In the genomic region with DNA sequence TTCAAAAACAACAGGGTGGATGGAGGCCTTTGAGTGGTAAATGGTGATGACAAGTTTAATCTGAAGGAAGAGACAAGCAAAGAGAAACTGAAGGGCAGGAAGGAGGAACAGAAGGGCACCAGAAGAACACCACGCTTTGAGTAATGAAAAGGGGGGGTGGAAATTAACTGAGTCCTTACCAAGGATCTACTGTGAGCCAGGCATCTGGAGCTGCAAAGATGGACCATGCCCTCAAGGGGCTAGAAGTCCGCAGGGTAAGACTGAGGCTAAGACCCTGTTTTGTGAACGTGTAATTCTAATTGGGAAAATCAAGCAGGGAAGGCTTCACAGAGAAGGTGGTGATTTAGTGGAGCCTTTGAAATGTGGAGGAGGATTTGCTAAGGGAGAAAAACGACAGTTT, we compare ENCODE assay signal across 12 cellular contexts. TPM values are rescaled to one million over a fixed set of nuclear protein-coding genes. Genes with fewer than 3 reads are reported as not detected.
A peak's percentile ranks its signal among the peaks of the same experiment; 100 is the strongest.
DNase-seq lines count a peak whose midpoint lies in the region; ATAC-seq, FAIRE-seq and TF ChIP-seq lines count a peak whose summit lies in the region.
"Had no signal": no experiment of that assay in that cellular context is flagged by ENCODE, and none has a peak within 500 bp of the region (broad histone marks: within the 10 kb centered on the region; RNA-seq: fewer than 3 reads in every experiment).

No MANE protein-coding gene starts in this region.

- no peak for TF ChIP-seq POLR2A in H1 (IDR thresholded peaks at IDR 0.05; ENCODE audit: control extremely low read depth in 1 of 2, low read depth in 2 of 2, low read length in 2 of 2)

- no peak overlapping the region for H3K27ac Mint-ChIP-seq in progenitor cell of endocrine pancreas

- H2BK5ac ChIP-seq in H1 (ENCODE audit: low read depth, low read length) = no peak overlapping the region

- peaks cover 18% of the 10 kb centered on the region for H3K4me1 ChIP-seq in PC-9 (replicated peaks; ENCODE audit: insufficient read depth)
- peaks cover 0 to 7% (median 4%) of the 10 kb centered on the region in 4 experiments; a peak in 4 of 7 replicates for H3K4me1 ChIP-seq in H1 (replicated peaks in 1 of 4; ENCODE audit: control insufficient read depth in 3 of 4, insufficient read depth in 4 of 4, low read length in 3 of 4)

- peaks cover 4% of the 10 kb centered on the region for H3K23me2 ChIP-seq in H1 (ENCODE audit: low read depth, low read length)

- no peak overlapping the region for H2BK12ac ChIP-seq in H1 (ENCODE audit: low read depth, low read length)

- WGBS in H1 (ENCODE audit: extremely low coverage in 1 of 2, insufficient coverage in 1 of 2, insufficient read length in 1 of 2, insufficient replicate concordance in 2 of 2, low coverage in 1 of 2, low lambda C conversion rate in 2 of 2, missing lambda C conversion rate in 1 of 2), 2 experiments = 79% methylated on average over 4 of the region's 4 CpGs; no CpG with 5 or more reads in 1 of the 2 experiments

- no peak overlapping the region for H3K14ac ChIP-seq in H1 (ENCODE audit: insufficient read length)

- intact Hi-C loops in PC-9 (cut with micrococcal nuclease; ENCODE audit: unreplicated experiment) = loop anchor here (10.0 kb wide), 1 partner anchor 189 kb away; no protein-coding TSS in a partner anchor

- POLR2A ChIA-PET in PC-9 (lab: Charles Lee; ENCODE audit: unreplicated experiment) = no interaction called here
- POLR2A ChIA-PET in H1 (lab: Charles Lee; ENCODE audit: partially characterized antibody) = interaction anchor here (0.8 to 1.2 kb wide), 3 partner anchors 8 to 67 kb away, joined by 3 to 4 read pairs (median 3); no protein-coding TSS in a partner anchor

- TF ChIP-seq RAD21 in H1 (IDR thresholded peaks at IDR 0.05 in 1 of 2, conservative IDR thresholded peaks at IDR 0.05 in 1 of 2; ENCODE audit: low read depth in 2 of 2, low read length in 2 of 2) = no peak

- peak overlapping the region; percentile 46 for H3K27ac ChIP-seq in PC-9
- H3K27ac ChIP-seq in H1 (ENCODE audit: low read depth, low read length) = no peak overlapping the region
- H3K27ac ChIP-seq: epithelial cell of prostate, SK-N-MC, thyroid gland had no signal

- peaks cover 7% of the 10 kb centered on the region for H3K4me1 Mint-ChIP-seq in progenitor cell of endocrine pancreas (ENCODE audit: low read depth)

- H4K8ac ChIP-seq in H1 (ENCODE audit: extremely low read depth, insufficient read depth, low read length) = no peak overlapping the region

- H2BK120ac ChIP-seq in H1 (replicated peaks; ENCODE audit: low read depth, low read length) = no peak overlapping the region

- H3K18ac ChIP-seq in H1 (ENCODE audit: extremely low read depth, low read length) = no peak overlapping the region

- no peak overlapping the region for H3K56ac ChIP-seq in H1 (replicated peaks; ENCODE audit: insufficient read length, low read depth, low read length)

- no peaks in the 10 kb centered on the region for H3K9me3 Mint-ChIP-seq in progenitor cell of endocrine pancreas (ENCODE audit: low read depth)

- no peak overlapping the region for H3K23ac ChIP-seq in H1 (ENCODE audit: insufficient read length)

- no peak for TF ChIP-seq CTCF in PC-9 (conservative IDR thresholded peaks at IDR 0.05)
- TF ChIP-seq CTCF in H1 (IDR thresholded peaks at IDR 0.05; ENCODE audit: control extremely low read depth in 1 of 3, insufficient read depth in 1 of 3, low read depth in 1 of 3, low read length in 3 of 3) = no peak
- TF ChIP-seq CTCF in progenitor cell of endocrine pancreas (IDR thresholded peaks at IDR 0.05; ENCODE audit: unreplicated experiment) = no peak

- H3K4me3 Mint-ChIP-seq in progenitor cell of endocrine pancreas (ENCODE audit: low read depth) = peak overlapping the region; percentile 56

- CTCF ChIA-PET in PC-9 (lab: Charles Lee) (interaction anchor here (0.5 to 1.0 kb wide), 3 partner anchors 29 to 120 kb away, joined by 3 to 5 read pairs (median 3); partner anchors contain the start of gene DSN1), H1 (lab: Charles Lee; ENCODE audit: partially characterized antibody) (interaction anchor here (0.7 to 4.0 kb wide), 13 partner anchors 10 to 207 kb away, joined by 3 to 31 read pairs (median 3); no protein-coding TSS in a partner anchor)

- no peak overlapping the region for H2BK20ac ChIP-seq in H1 (ENCODE audit: low read length)

- H3K36me3 Mint-ChIP-seq in progenitor cell of endocrine pancreas (ENCODE audit: insufficient read depth) = no peaks in the 10 kb centered on the region

- no peak overlapping the region for H4K5ac ChIP-seq in H1 (ENCODE audit: insufficient read length, low read depth, low read length)

- H3K4me3 ChIP-seq in PC-9 (peak overlapping the region; percentile 97), H1 (ENCODE audit: extremely low read depth in 1 of 4, insufficient read depth in 2 of 4, low read depth in 3 of 4, low read length in 4 of 4) (peak overlapping the region in 1 of 4 experiments; percentile 90; a peak in 1 of 8 replicates)

- H2AFZ ChIP-seq in PC-9 = peak overlapping the region; percentile 96
- H2AFZ ChIP-seq in H1 (ENCODE audit: low read length) = no peak overlapping the region

- H3K4ac ChIP-seq in H1 (replicated peaks; ENCODE audit: insufficient read length, low read depth, low read length) = no peak overlapping the region

- no peaks in the 10 kb centered on the region for H3K9me3 ChIP-seq in PC-9 (ENCODE audit: insufficient read depth, low read depth)
- H3K9me3 ChIP-seq in H1 (ENCODE audit: insufficient read depth in 2 of 2, low read depth in 1 of 2, low read length in 1 of 2) = no peaks in the 10 kb centered on the region
- H3K9me3 ChIP-seq: thyroid gland had no signal

- H3K79me2 ChIP-seq in PC-9 (ENCODE audit: low read depth) (peaks cover 9% of the 10 kb centered on the region; the same call in 1 of the 2 replicates), H1 (ENCODE audit: control insufficient read depth in 1 of 2, insufficient read depth in 2 of 2, low read length in 2 of 2) (peaks cover 0 to 3% of the 10 kb centered on the region in 2 experiments; a peak in 2 of 4 replicates)

- FAIRE-seq in H1 (lab: Jason Lieb, UNC) = no peak

- H3K79me1 ChIP-seq in H1 (ENCODE audit: low read depth, low read length) = no peaks in the 10 kb centered on the region

- no peaks in the 10 kb centered on the region for H3K27me3 Mint-ChIP-seq in progenitor cell of endocrine pancreas

- peaks cover 20% of the 10 kb centered on the region for H3F3A ChIP-seq in PC-9 (ENCODE audit: insufficient read depth, low read depth)

- H2BK15ac ChIP-seq in H1 (ENCODE audit: low read length) = no peak overlapping the region

- TF ChIP-seq EP300 in H1 (IDR thresholded peaks at IDR 0.05; ENCODE audit: borderline replicate concordance in 1 of 2, low read depth in 2 of 2, low read length in 2 of 2) = no peak

- peak overlapping the region in 1 of 4 experiments; percentile 10; a peak in 1 of 7 replicates for H3K9ac ChIP-seq in H1 (replicated peaks in 1 of 4; ENCODE audit: extremely low read depth in 1 of 4, low read depth in 3 of 4, low read length in 3 of 4)

- BruUV-seq in PC-9 (replicated peaks; lab: Mats Ljungman, UMichigan) = TSS peak; percentile 12

- no peaks in the 10 kb centered on the region for H3K9me2 ChIP-seq in PC-9 (ENCODE audit: insufficient read depth)

- no peak overlapping the region for H2AK5ac ChIP-seq in H1 (ENCODE audit: low read depth, low read length)

- ATAC-seq in GM21526 (IDR thresholded peaks at IDR 0.05; ENCODE audit: low FRiP score, unreplicated experiment) (no peak), HG03354 (IDR thresholded peaks at IDR 0.05; ENCODE audit: poor library complexity, severe bottlenecking, unreplicated experiment) (no peak)

- H3K4me2 ChIP-seq in PC-9 (peak overlapping the region; percentile 100), H1 (ENCODE audit: insufficient read depth in 1 of 2, low read depth in 2 of 2, low read length in 2 of 2) (peak overlapping the region; percentile 94 to 98; a peak in 2 of 4 replicates)

- H3K36me3 ChIP-seq in PC-9 (ENCODE audit: low read depth) (no peaks in the 10 kb centered on the region), H1 (ENCODE audit: control insufficient read depth in 2 of 4, insufficient read depth in 4 of 4, low read length in 3 of 4) (no peaks in the 10 kb centered on the region)
- H3K36me3 ChIP-seq: thyroid gland had no signal

- DNase-seq in NCI-H82 (lab: John Stamatoyannopoulos, UW) (peak; percentile 47), NCI-H82 treated with DMSO at 0.1 percent for 48 hours (lab: John Stamatoyannopoulos, UW; ENCODE audit: unreplicated experiment) (no peak), PC-9 (no peak), H1 (ENCODE audit: low read depth in 1 of 2, low spot score in 2 of 2) (no peak), progenitor cell of endocrine pancreas (ENCODE audit: low spot score, unreplicated experiment) (no peak), cerebellar cortex (ENCODE audit: low spot score) (no peak)
- DNase-seq: activated effector memory CD4-positive, alpha-beta T cell treated with Interleukin-2 at 50 U/mL for 16 hours had no signal

- H4K20me1 ChIP-seq in PC-9 (ENCODE audit: insufficient read depth) = no peaks in the 10 kb centered on the region
- H4K20me1 ChIP-seq in H1 (replicated peaks in 1 of 2; ENCODE audit: control insufficient read depth in 1 of 2, insufficient read depth in 2 of 2, low read length in 2 of 2) = no peaks in the 10 kb centered on the region

- H3K27me3 ChIP-seq in PC-9 (ENCODE audit: insufficient read depth, low read depth) = no peaks in the 10 kb centered on the region
- H3K27me3 ChIP-seq in H1 (replicated peaks in 1 of 4; ENCODE audit: control insufficient read depth in 3 of 4, extremely low read depth in 1 of 4, insufficient read depth in 3 of 4, low read length in 3 of 4) = no peaks in the 10 kb centered on the region
- H3K27me3 ChIP-seq: thyroid gland had no signal

- H4K91ac ChIP-seq in H1 (replicated peaks; ENCODE audit: insufficient read length, low read length) = no peak overlapping the region

RNA-seq across cellular contexts. Expression of gene NDRG3, which starts 1.6 kb away (rescaled TPM):
- 40.7 and 55.6 TPM in 2 replicates for total RNA-seq in PC-9 (2021)
- 32.3 and 32.5 TPM in 2 replicates for total RNA-seq in H1 (2021; fragmentation: NEBNext Ultra II Directional; extraction: Animal tissue kit (Norgen Biotek cat#: 25700))
- 19.8 and 25.7 TPM in 2 replicates for polyA plus RNA-seq in H1 (2011; rRNA removed)
- 21.6 TPM for polyA plus RNA-seq in H1 (2011; cell fraction: cytosol; rRNA removed)
- polyA plus RNA-seq in H1 (2011; cell fraction: nucleus; rRNA removed) = 17.9 TPM
- polyA plus RNA-seq in H1 (2012, experiment 1 of 2) = 23.5 to 31.3 TPM (median 28.1 TPM) in 4 replicates
- 20.1 TPM for polyA plus RNA-seq in H1 (2012, experiment 2 of 2)
- polyA plus RNA-seq in H1 (2013, experiment 1 of 2) = 15.8 TPM
- polyA plus RNA-seq in H1 (2013, experiment 2 of 2) = 15.9 TPM
- polyA minus RNA-seq in H1 (2011; rRNA and poly(A)+ RNA removed) = 33.9 and 45.1 TPM in 2 replicates
- polyA minus RNA-seq in H1 (2011; cell fraction: cytosol; rRNA and poly(A)+ RNA removed) = 18.4 TPM
- 16.9 TPM for polyA minus RNA-seq in H1 (2011; cell fraction: nucleus; rRNA and poly(A)+ RNA removed)
- total RNA-seq in progenitor cell of endocrine pancreas = 24.7 and 25.6 TPM in 2 replicates

RNA-seq across cellular contexts. Expression of gene DSN1, which starts 29.3 kb away (rescaled TPM):
- total RNA-seq in PC-9 (2021) (29.2 and 32.4 TPM in 2 replicates), progenitor cell of endocrine pancreas (15.1 and 17.5 TPM in 2 replicates)
- 24.8 and 26.2 TPM in 2 replicates for total RNA-seq in H1 (2021; fragmentation: NEBNext Ultra II Directional; extraction: Animal tissue kit (Norgen Biotek cat#: 25700))
- polyA plus RNA-seq in H1 (2011; rRNA removed) = 8.5 and 12.0 TPM in 2 replicates
- polyA plus RNA-seq in H1 (2011; cell fraction: cytosol; rRNA removed) = 17.9 TPM
- polyA plus RNA-seq in H1 (2011; cell fraction: nucleus; rRNA removed) = 6.3 TPM
- polyA plus RNA-seq in H1 (2012, experiment 1 of 2) = 19.0 to 25.1 TPM (median 20.4 TPM) in 4 replicates
- polyA plus RNA-seq in H1 (2012, experiment 2 of 2) = 3.8 TPM
- polyA plus RNA-seq in H1 (2013, experiment 1 of 2) = 20.9 TPM
- polyA plus RNA-seq in H1 (2013, experiment 2 of 2) = 20.6 TPM
- 13.6 and 14.7 TPM in 2 replicates for polyA minus RNA-seq in H1 (2011; rRNA and poly(A)+ RNA removed)
- 10.3 TPM for polyA minus RNA-seq in H1 (2011; cell fraction: cytosol; rRNA and poly(A)+ RNA removed)
- 11.6 TPM for polyA minus RNA-seq in H1 (2011; cell fraction: nucleus; rRNA and poly(A)+ RNA removed)
